In the genomic region with DNA sequence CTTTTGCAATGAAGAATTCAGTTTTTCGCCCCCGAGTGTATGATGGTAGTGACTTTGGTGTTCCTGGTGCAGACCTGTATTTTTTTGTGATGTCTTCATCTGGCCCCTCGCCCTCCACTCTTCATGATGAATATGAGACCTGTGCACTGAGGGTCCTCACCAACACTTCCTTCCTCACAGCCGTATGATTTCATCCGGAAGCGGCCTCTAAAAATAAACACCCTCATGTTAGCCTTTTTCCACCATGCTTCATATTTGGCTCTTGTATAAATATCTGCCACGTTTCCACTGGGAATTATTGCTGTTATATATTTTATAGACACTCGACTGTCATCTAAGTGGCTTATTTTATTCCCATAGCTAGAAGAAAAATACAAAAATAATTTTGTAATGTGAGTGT, we compare ENCODE assay signal across 23 cellular contexts.
DNase-seq lines count a peak whose midpoint lies in the region; ATAC-seq and TF ChIP-seq lines count a peak whose summit lies in the region.
"Had no signal": no experiment of that assay in that cellular context is flagged by ENCODE, and none has a peak within 500 bp of the region (broad histone marks: within the 10 kb centered on the region; RNA-seq: fewer than 3 reads in every experiment).

No MANE protein-coding gene starts in this region.

- H3K4me2 ChIP-seq in BLaER1 treated with 17β-estradiol and CSF1 and Interleukin-3, amounts not matched to agents 10 nM and 100 nM, result peak overlapping the region; percentile 67 to 94 (median 84)

- peaks cover 43% of the 10 kb centered on the region for H3K4me1 Mint-ChIP-seq in chondrocyte (ENCODE audit: low read depth)
- peaks cover 31% of the 10 kb centered on the region for H3K4me1 Mint-ChIP-seq in nephron

- H3K9ac ChIP-seq in BLaER1 treated with 17β-estradiol and CSF1 and Interleukin-3, amounts not matched to agents 10 nM and 100 nM, result peak overlapping the region in 10 of 11 experiments; percentile 33 to 71 (median 50); a peak in 19 of 22 replicates

- no peak for ATAC-seq in activated naive CD4-positive, alpha-beta T cell treated with anti-CD3 and anti-CD28 coated beads, Interleukin-2, amount 50 U/mL, for 72 hours
- ATAC-seq: K562 had no signal

- H3K36me3 Mint-ChIP-seq in chondrocyte (ENCODE audit: low read depth) (no peaks in the 10 kb centered on the region), nephron (ENCODE audit: low read depth) (no peaks in the 10 kb centered on the region)
- peaks cover 13 to 27% of the 10 kb centered on the region in 2 donors for H3K36me3 Mint-ChIP-seq in activated naive CD4-positive, alpha-beta T cell treated with anti-CD3 and anti-CD28 coated beads, Interleukin-2, amount 50 U/mL, for 72 hours

- peak overlapping the region; percentile 84 for H3K27ac Mint-ChIP-seq in chondrocyte (ENCODE audit: unreplicated experiment)
- H3K27ac Mint-ChIP-seq in nephron, result peak overlapping the region; percentile 9 to 35 (median 32)
- no peak overlapping the region for H3K27ac Mint-ChIP-seq in activated naive CD4-positive, alpha-beta T cell treated with anti-CD3 and anti-CD28 coated beads, Interleukin-2, amount 50 U/mL, for 72 hours
- H3K27ac Mint-ChIP-seq: H9, HFFc6 had no signal

- peak overlapping the region in 10 of 11 experiments; percentile 31 to 85 (median 70); a peak in 19 of 22 replicates for H3K27ac ChIP-seq in BLaER1 treated with 17β-estradiol and CSF1 and Interleukin-3, amounts not matched to agents 10 nM and 100 nM
- H3K27ac ChIP-seq: 22Rv1 had no signal

- H3K27me3 Mint-ChIP-seq in chondrocyte (ENCODE audit: low read depth) (no peaks in the 10 kb centered on the region), nephron (ENCODE audit: low read depth) (peaks cover 16% of the 10 kb centered on the region)

- H3K9me3 Mint-ChIP-seq in chondrocyte (ENCODE audit: low read depth) (no peaks in the 10 kb centered on the region), nephron (peaks cover 3% of the 10 kb centered on the region)
- H3K9me3 Mint-ChIP-seq in activated naive CD4-positive, alpha-beta T cell treated with anti-CD3 and anti-CD28 coated beads, Interleukin-2, amount 50 U/mL, for 72 hours, result peaks cover 2 to 8% of the 10 kb centered on the region in 2 donors
- H3K9me3 Mint-ChIP-seq: H9 had no signal

- H3K27me3 ChIP-seq in BLaER1 treated with 17β-estradiol and CSF1 and Interleukin-3, amounts not matched to agents 10 nM and 100 nM, result no peaks in the 10 kb centered on the region

- H3K36me3 ChIP-seq in BLaER1 treated with 17β-estradiol and CSF1 and Interleukin-3, amounts not matched to agents 10 nM and 100 nM, result peaks cover 0 to 44% (median 15%) of the 10 kb centered on the region in 11 experiments; a peak in 13 of 22 replicates

- peaks cover 27 to 53% (median 44%) of the 10 kb centered on the region in 10 experiments for H3K4me1 ChIP-seq in BLaER1 treated with 17β-estradiol and CSF1 and Interleukin-3, amounts not matched to agents 10 nM and 100 nM

- H3K9me3 ChIP-seq in BLaER1 treated with 17β-estradiol and CSF1 and Interleukin-3, amounts not matched to agents 10 nM and 100 nM (replicated peaks in 1 of 11), result peaks cover 12 to 52% (median 42%) of the 10 kb centered on the region in 11 experiments; a peak in 21 of 22 replicates

- peak overlapping the region in 9 of 10 experiments; percentile 26 to 54 (median 40); a peak in 14 of 20 replicates for H3K4me3 ChIP-seq in BLaER1 treated with 17β-estradiol and CSF1 and Interleukin-3, amounts not matched to agents 10 nM and 100 nM
- H3K4me3 ChIP-seq: K562 had no signal

- TF ChIP-seq CTCF in chondrocyte (IDR thresholded peaks at IDR 0.05), result no peak
- TF ChIP-seq CTCF in nephron (IDR thresholded peaks at IDR 0.05; ENCODE audit: unreplicated experiment in 3 of 3), result no peak

- no peaks in the 10 kb centered on the region for H4K20me1 ChIP-seq in BLaER1 treated with 17β-estradiol and CSF1 and Interleukin-3, amounts not matched to agents 10 nM and 100 nM

- DNase-seq in DMS 273 (lab: John Stamatoyannopoulos, UW; ENCODE audit: unreplicated experiment) (peak; percentile 25), DMS 273 treated with DMSO at 0.1 percent for 48 hours (lab: John Stamatoyannopoulos, UW) (no peak), chondrocyte (ENCODE audit: low spot score) (no peak), GM19238 (ENCODE audit: insufficient read length, low spot score) (no peak), CD1c-positive myeloid dendritic cell (ENCODE audit: extremely low spot score) (no peak)
- DNase-seq in activated naive CD4-positive, alpha-beta T cell treated with anti-CD3 and anti-CD28 coated beads, Interleukin-2, amount 50 U/mL, for 72 hours (ENCODE audit: low spot score in 2 of 2), result no peak
- DNase-seq: ACHN, DMS79 treated with DMSO at 0.1 percent for 48 hours, H9, HFFc6, MM.1S, NCI-H1048, NCI-H1436, NCI-H1930, NCI-H226, NCI-H510A treated with DMSO at 0.1 percent for 48 hours, NCI-H774, OCI-M1 had no signal

- H3K4me3 Mint-ChIP-seq in chondrocyte (ENCODE audit: unreplicated experiment) (peak overlapping the region; percentile 35), nephron (peak overlapping the region in 1 of 3 experiments; percentile 10)
- H3K4me3 Mint-ChIP-seq: CD14-positive monocyte, H9, HFFc6 had no signal

Comparison
In these comparisons a context has a peak if more than half of its experiments do, and no peak if none do; other contexts are left out.
1. H3K27ac Mint-ChIP-seq: peak in chondrocyte (single experiment) and nephron (3 of 3); none in activated naive CD4-positive, alpha-beta T cell treated with anti-CD3 and anti-CD28 coated beads, Interleukin-2, amount 50 U/mL, for 72 hours (0 of 2).